ENCODE assay signal across 23 cellular contexts in the genomic region with DNA sequence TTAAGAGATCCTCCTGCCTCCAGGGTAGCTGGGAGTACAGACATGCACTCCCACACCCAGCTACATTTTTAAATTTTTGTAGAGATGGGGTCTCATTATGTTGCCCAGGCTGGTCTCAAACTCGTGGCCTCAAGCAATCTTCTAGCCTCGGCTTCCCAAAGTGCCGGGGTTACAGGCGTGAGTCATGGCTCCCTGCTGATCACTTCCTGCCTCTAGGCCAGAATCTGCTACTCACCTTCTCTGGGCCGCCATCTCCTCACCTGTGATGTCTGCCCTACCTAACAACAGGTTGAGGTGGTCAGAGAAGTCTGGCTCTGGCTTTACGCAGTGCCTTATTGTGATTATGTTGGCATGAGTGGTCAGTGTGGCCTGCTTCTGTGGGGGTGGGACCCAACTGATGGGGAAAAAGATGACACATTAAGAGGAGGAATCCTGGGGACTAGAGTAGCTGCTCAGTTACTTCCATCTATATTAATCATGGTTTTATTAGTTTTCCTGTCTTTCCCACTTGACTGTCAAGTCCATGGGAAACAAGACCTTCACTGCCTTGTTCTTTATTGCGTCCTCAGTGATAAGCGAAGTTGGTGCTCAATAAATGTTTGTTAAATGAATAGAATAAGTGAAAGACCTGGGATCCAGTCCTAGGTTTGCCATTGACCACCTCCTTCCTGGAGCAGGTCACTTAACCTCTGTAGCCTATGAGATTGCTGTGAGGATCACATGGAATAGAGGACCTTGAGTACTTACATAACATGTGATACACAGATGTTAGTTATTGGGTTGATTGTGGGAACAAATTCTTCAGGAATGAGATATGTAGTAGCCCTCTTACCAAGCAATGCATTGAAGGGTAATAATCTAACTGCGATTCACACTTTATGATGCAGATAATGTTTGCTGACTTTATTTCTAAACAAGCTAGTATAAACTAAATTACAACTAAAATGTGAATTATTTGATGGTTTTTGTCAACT. TPM values are rescaled to one million over a fixed set of nuclear protein-coding genes. Genes with fewer than 3 reads are reported as not detected.
DNase-seq lines count a peak whose midpoint lies in the region; ATAC-seq, FAIRE-seq and TF ChIP-seq lines count a peak whose summit lies in the region.
"Had no signal": no experiment of that assay in that cellular context is flagged by ENCODE, and none has a peak within 500 bp of the region (broad histone marks: within the 10 kb centered on the region; RNA-seq: fewer than 3 reads in every experiment).

No MANE protein-coding gene starts in this region.

- H3K23ac ChIP-seq in H1 (ENCODE audit: insufficient read length), result no peak overlapping the region

- H3K56ac ChIP-seq in H1 (replicated peaks; ENCODE audit: insufficient read length, low read depth, low read length), result no peak overlapping the region

- no peak overlapping the region for H3K9ac ChIP-seq in HUES48 (ENCODE audit: low read depth, low read length)
- no peak overlapping the region for H3K9ac ChIP-seq in H1 (replicated peaks in 1 of 4; ENCODE audit: extremely low read depth in 1 of 4, low read depth in 3 of 4, low read length in 3 of 4)
- H3K9ac ChIP-seq: BLaER1 had no signal

- no peak overlapping the region; the same call in 1 of the 2 replicates for H4K8ac ChIP-seq in H1 (ENCODE audit: extremely low read depth, insufficient read depth, low read length)

- intact Hi-C loops in prostate gland (cut with DNase I), result no loop called here

- TF ChIP-seq CTCF in H1 (IDR thresholded peaks at IDR 0.05; ENCODE audit: control extremely low read depth in 1 of 3, insufficient read depth in 1 of 3, low read depth in 1 of 3, low read length in 3 of 3) (no peak), prostate gland (IDR thresholded peaks at IDR 0.05) (no peak)

- no peaks in the 10 kb centered on the region for H3K23me2 ChIP-seq in H1 (ENCODE audit: low read depth, low read length)

- no peak for TF ChIP-seq RAD21 in H1 (IDR thresholded peaks at IDR 0.05 in 1 of 2, conservative IDR thresholded peaks at IDR 0.05 in 1 of 2; ENCODE audit: low read depth in 2 of 2, low read length in 2 of 2)

- 90% methylated on average over 9 of the region's 9 CpGs; no CpG with 5 or more reads in 1 of the 2 experiments for WGBS in H1 (ENCODE audit: extremely low coverage in 1 of 2, insufficient coverage in 1 of 2, insufficient read length in 1 of 2, insufficient replicate concordance in 2 of 2, low coverage in 1 of 2, low lambda C conversion rate in 2 of 2, missing lambda C conversion rate in 1 of 2), 2 experiments
- WGBS in prostate gland, result 95% methylated on average over 9 of the region's 9 CpGs

- no peak overlapping the region for H2BK15ac ChIP-seq in H1 (ENCODE audit: low read length)

- H4K5ac ChIP-seq in H1 (ENCODE audit: insufficient read length, low read depth, low read length), result peak overlapping the region; percentile 29

- H3K36me3 ChIP-seq in HUES48 (ENCODE audit: control insufficient read depth, insufficient read depth, low read length), result no peaks in the 10 kb centered on the region
- no peaks in the 10 kb centered on the region for H3K36me3 ChIP-seq in H1 (ENCODE audit: control insufficient read depth in 2 of 4, insufficient read depth in 4 of 4, low read length in 3 of 4)
- H3K36me3 ChIP-seq in prostate gland, result no peaks in the 10 kb centered on the region
- H3K36me3 ChIP-seq: BLaER1, brain microvascular endothelial cell, HAP-1, right atrium auricular region had no signal

- H3K9me3 ChIP-seq in HUES48 (ENCODE audit: control insufficient read depth, insufficient read depth, low read length) (no peaks in the 10 kb centered on the region), H1 (ENCODE audit: insufficient read depth in 2 of 2, low read depth in 1 of 2, low read length in 1 of 2) (no peaks in the 10 kb centered on the region), prostate gland (no peaks in the 10 kb centered on the region)
- H3K9me3 ChIP-seq: BLaER1, HAP-1, right atrium auricular region, testis had no signal

- FAIRE-seq in H1 (lab: Jason Lieb, UNC), result no peak
- FAIRE-seq: urothelium cell line had no signal

- no peak for TF ChIP-seq POLR2A in H1 (IDR thresholded peaks at IDR 0.05; ENCODE audit: control extremely low read depth in 1 of 2, low read depth in 2 of 2, low read length in 2 of 2)
- no peak for TF ChIP-seq POLR2A in prostate gland (IDR thresholded peaks at IDR 0.05)

- H3K14ac ChIP-seq in H1 (ENCODE audit: insufficient read length), result no peak overlapping the region

- H3K79me2 ChIP-seq in H1 (ENCODE audit: control insufficient read depth in 1 of 2, insufficient read depth in 2 of 2, low read length in 2 of 2), result peaks cover 0 to 6% of the 10 kb centered on the region in 2 experiments; a peak in 1 of 4 replicates

- H3K4me2 ChIP-seq in H1 (ENCODE audit: insufficient read depth in 1 of 2, low read depth in 2 of 2, low read length in 2 of 2), result no peak overlapping the region
- H3K4me2 ChIP-seq: BLaER1, smooth muscle cell had no signal

- CTCF ChIA-PET in H1 (lab: Charles Lee; ENCODE audit: partially characterized antibody), result interaction anchor here (0.6 to 1.6 kb wide), 8 partner anchors 9 to 537 kb away, joined by 3 to 5 read pairs (median 3); partner anchors contain the start of gene KCTD1

- H2BK12ac ChIP-seq in H1 (ENCODE audit: low read depth, low read length), result peak overlapping the region; percentile 40; the same call in 1 of the 2 replicates

- H2BK120ac ChIP-seq in H1 (replicated peaks; ENCODE audit: low read depth, low read length), result no peak overlapping the region

- POLR2A ChIA-PET in H1 (lab: Charles Lee; ENCODE audit: partially characterized antibody), result no interaction called here

- peaks cover 24% of the 10 kb centered on the region for H3K4me1 ChIP-seq in HUES48 (ENCODE audit: control insufficient read depth, insufficient read depth, low read length)
- peaks cover 0 to 7% (median 1%) of the 10 kb centered on the region in 4 experiments; a peak in 2 of 7 replicates for H3K4me1 ChIP-seq in H1 (replicated peaks in 1 of 4; ENCODE audit: control insufficient read depth in 3 of 4, insufficient read depth in 4 of 4, low read length in 3 of 4)
- H3K4me1 ChIP-seq in prostate gland (replicated peaks), result no peaks in the 10 kb centered on the region
- H3K4me1 ChIP-seq: BLaER1, testis had no signal

- H3K27ac ChIP-seq in HUES48 (ENCODE audit: low read depth, low read length), result peak overlapping the region; percentile 82
- H3K27ac ChIP-seq in H1 (ENCODE audit: low read depth, low read length), result no peak overlapping the region
- no peak overlapping the region for H3K27ac ChIP-seq in prostate gland
- H3K27ac ChIP-seq: BLaER1, brain microvascular endothelial cell, right atrium auricular region, testis had no signal

- no peak overlapping the region for H2AFZ ChIP-seq in H1 (ENCODE audit: low read length)

- H3K27me3 ChIP-seq in HUES48 (ENCODE audit: control insufficient read depth, insufficient read depth, low read length) (no peaks in the 10 kb centered on the region), H1 (replicated peaks in 1 of 4; ENCODE audit: control insufficient read depth in 3 of 4, extremely low read depth in 1 of 4, insufficient read depth in 3 of 4, low read length in 3 of 4) (no peaks in the 10 kb centered on the region), prostate gland (replicated peaks; ENCODE audit: insufficient read depth) (no peaks in the 10 kb centered on the region)
- H3K27me3 ChIP-seq: BLaER1, brain microvascular endothelial cell, right atrium auricular region, testis had no signal

- no peak for TF ChIP-seq EP300 in H1 (IDR thresholded peaks at IDR 0.05; ENCODE audit: borderline replicate concordance in 1 of 2, low read depth in 2 of 2, low read length in 2 of 2)

- no peaks in the 10 kb centered on the region for H4K20me1 ChIP-seq in H1 (replicated peaks in 1 of 2; ENCODE audit: control insufficient read depth in 1 of 2, insufficient read depth in 2 of 2, low read length in 2 of 2)

- no peak overlapping the region for H3K4me3 ChIP-seq in HUES48 (ENCODE audit: low read depth, low read length)
- no peak overlapping the region for H3K4me3 ChIP-seq in H1 (ENCODE audit: extremely low read depth in 1 of 4, insufficient read depth in 2 of 4, low read depth in 3 of 4, low read length in 4 of 4)
- H3K4me3 ChIP-seq in prostate gland, result no peak overlapping the region
- H3K4me3 ChIP-seq: BLaER1, HAP-1, right atrium auricular region, smooth muscle cell, testis had no signal

- H3K4ac ChIP-seq in H1 (replicated peaks; ENCODE audit: insufficient read length, low read depth, low read length), result no peak overlapping the region

- DNase-seq in ELR (ENCODE audit: low read depth), result peak; percentile 45
- no peak for DNase-seq in H1 (ENCODE audit: low read depth in 1 of 2, low spot score in 2 of 2)
- DNase-seq in kidney tubule cell (ENCODE audit: low spot score), result peak; percentile 34
- no peak for DNase-seq in COLO668 (lab: John Stamatoyannopoulos, UW; ENCODE audit: unreplicated experiment)
- no peak for DNase-seq in prostate gland (ENCODE audit: low spot score)
- DNase-seq: ACHN; activated CD4-positive, alpha-beta T cell treated with anti-CD3 and anti-CD28 coated beads for 4 hours; amniotic stem cell; brain microvascular endothelial cell; KG1; MM.1S; NCI-H1105 treated with DMSO at 0.1 percent for 48 hours; NCI-H2029; NCI-H526 treated with DMSO at 0.1 percent for 48 hours; SHP77 treated with DMSO at 0.1 percent for 48 hours; testis had no signal

- no peaks in the 10 kb centered on the region for H3K79me1 ChIP-seq in H1 (ENCODE audit: low read depth, low read length)

- no peak overlapping the region; the same call in 1 of the 2 replicates for H2AK5ac ChIP-seq in H1 (ENCODE audit: low read depth, low read length)

- no peak overlapping the region for H4K91ac ChIP-seq in H1 (replicated peaks; ENCODE audit: insufficient read length, low read length)

- no peak overlapping the region for H2BK20ac ChIP-seq in H1 (ENCODE audit: low read length)

- peak overlapping the region; percentile 10; the same call in 1 of the 2 replicates for H3K18ac ChIP-seq in H1 (ENCODE audit: extremely low read depth, low read length)

- no peak for ATAC-seq in HG03097 (IDR thresholded peaks at IDR 0.05; ENCODE audit: low FRiP score, unreplicated experiment)

- no peak overlapping the region for H2BK5ac ChIP-seq in H1 (ENCODE audit: low read depth, low read length)

TF ChIP-seq in H1, 55 proteins besides CTCF, POLR2A, EP300 and RAD21:
- TF ChIP-seq SAP30 (IDR thresholded peaks at IDR 0.05; ENCODE audit: insufficient read depth, insufficient replicate concordance, low read length) (no peak), JUND (IDR thresholded peaks at IDR 0.05; ENCODE audit: low read length) (peak; percentile 47; the same call in 1 of the 2 replicates)

RNA-seq across cellular contexts. Expression of gene KCTD1, which starts 15.7 kb away (rescaled TPM):
- total RNA-seq in H1 (2021; fragmentation: NEBNext Ultra II Directional; extraction: Animal tissue kit (Norgen Biotek cat#: 25700)), result 14.0 and 17.6 TPM in 2 replicates
- 7.7 and 9.8 TPM in 2 replicates for polyA plus RNA-seq in H1 (2011; rRNA removed)
- polyA plus RNA-seq in H1 (2011; cell fraction: cytosol; rRNA removed), result 8.6 TPM
- polyA plus RNA-seq in H1 (2011; cell fraction: nucleus; rRNA removed), result 15.1 TPM
- 16.4 to 18.4 TPM (median 16.8 TPM) in 4 replicates for polyA plus RNA-seq in H1 (2012, experiment 1 of 2)
- polyA plus RNA-seq in H1 (2012, experiment 2 of 2), result 10.2 TPM
- 12.9 TPM for polyA plus RNA-seq in H1 (2013, experiment 1 of 2)
- polyA plus RNA-seq in H1 (2013, experiment 2 of 2), result 11.6 TPM
- polyA minus RNA-seq in H1 (2011; rRNA and poly(A)+ RNA removed), result 14.5 and 19.8 TPM in 2 replicates
- 14.8 TPM for polyA minus RNA-seq in H1 (2011; cell fraction: cytosol; rRNA and poly(A)+ RNA removed)
- polyA minus RNA-seq in H1 (2011; cell fraction: nucleus; rRNA and poly(A)+ RNA removed), result 27.8 TPM
- 10 to 100 TPM; 24.7 to 40.5 TPM for total RNA-seq in prostate gland

Comparison
In these comparisons a context has a peak if more than half of its experiments do, and no peak if none do; other contexts are left out.
1. DNase-seq: peak in ELR (single experiment) and kidney tubule cell (single experiment); none in H1 (0 of 2), COLO668 (single experiment) and prostate gland (single experiment).